In genomic region chr9:21560281-21560745, GRCh38 we compare ENCODE assay signal across 8 cellular contexts.
DNase-seq lines count a peak whose midpoint lies in the region; ATAC-seq and TF ChIP-seq lines count a peak whose summit lies in the region.

No MANE protein-coding gene starts in this region.

- no peaks in the 10 kb centered on the region for H3K9me3 ChIP-seq in duodenal mucosa (ENCODE audit: control insufficient read depth in 1 of 2, low read length in 2 of 2)
- H3K9me3 ChIP-seq in OCI-LY7 (ENCODE audit: low read length), result no peaks in the 10 kb centered on the region

- H3K9me2 ChIP-seq in OCI-LY7 (ENCODE audit: insufficient read depth, low read length), result no peaks in the 10 kb centered on the region

- peak overlapping the region; percentile 24 to 73 (median 70) for H3K4me3 Mint-ChIP-seq in IgD-negative memory B cell
- peak overlapping the region; percentile 83 for H3K4me3 Mint-ChIP-seq in natural killer cell treated with Interleukin-12 subunit alpha and Interleukin-12 subunit beta and Interleukin-15 and Interleukin-18, amount 100 ng/mL, for 72 hours

- H4K20me1 ChIP-seq in OCI-LY7 (ENCODE audit: insufficient read depth, low read length), result no peaks in the 10 kb centered on the region

- no peak overlapping the region for H3K27ac ChIP-seq in duodenal mucosa (ENCODE audit: low read depth, low read length)
- H3K27ac ChIP-seq in OCI-LY7 (ENCODE audit: low read depth, low read length, poor library complexity, severe bottlenecking), result no peak overlapping the region

- intact Hi-C loops in OCI-LY7 (cut with micrococcal nuclease; ENCODE audit: unreplicated experiment), result no loop called here

- no peak overlapping the region for H3K4me2 ChIP-seq in OCI-LY7 (ENCODE audit: low read length)

- no peaks in the 10 kb centered on the region for H3K4me1 ChIP-seq in duodenal mucosa (ENCODE audit: control insufficient read depth in 1 of 2, insufficient read depth in 2 of 2, low read length in 2 of 2)
- no peaks in the 10 kb centered on the region for H3K4me1 ChIP-seq in OCI-LY7 (ENCODE audit: insufficient read depth, low read length, poor library complexity, severe bottlenecking)

- POLR2A ChIA-PET in OCI-LY7 (lab: Charles Lee), result no interaction called here

- CTCF ChIA-PET in OCI-LY7 (lab: Charles Lee; ENCODE audit: unreplicated experiment), result no interaction called here

- no peak overlapping the region for H3K27ac Mint-ChIP-seq in IgD-negative memory B cell
- no peak overlapping the region for H3K27ac Mint-ChIP-seq in natural killer cell treated with Interleukin-12 subunit alpha and Interleukin-12 subunit beta and Interleukin-15 and Interleukin-18, amount 100 ng/mL, for 72 hours

- no TSS peak for BruUV-seq in OCI-LY7 (replicated peaks; lab: Mats Ljungman, UMichigan)

- H3K27me3 Mint-ChIP-seq in IgD-negative memory B cell, result peaks cover 27% of the 10 kb centered on the region
- H3K27me3 Mint-ChIP-seq in natural killer cell treated with Interleukin-12 subunit alpha and Interleukin-12 subunit beta and Interleukin-15 and Interleukin-18, amount 100 ng/mL, for 72 hours, result peaks cover 39 to 65% of the 10 kb centered on the region in 2 donors

- H3K4me1 Mint-ChIP-seq in IgD-negative memory B cell, result peaks cover 2 to 7% (median 7%) of the 10 kb centered on the region in 3 donors
- peaks cover 9 to 13% of the 10 kb centered on the region in 2 donors for H3K4me1 Mint-ChIP-seq in natural killer cell treated with Interleukin-12 subunit alpha and Interleukin-12 subunit beta and Interleukin-15 and Interleukin-18, amount 100 ng/mL, for 72 hours (ENCODE audit: low read depth in 2 of 2)

- no peak overlapping the region for H2AFZ ChIP-seq in OCI-LY7 (ENCODE audit: low read length)

- no peaks in the 10 kb centered on the region for H3K36me3 Mint-ChIP-seq in IgD-negative memory B cell
- H3K36me3 Mint-ChIP-seq in natural killer cell treated with Interleukin-12 subunit alpha and Interleukin-12 subunit beta and Interleukin-15 and Interleukin-18, amount 100 ng/mL, for 72 hours, result no peaks in the 10 kb centered on the region

- no peaks in the 10 kb centered on the region for H3K79me2 ChIP-seq in OCI-LY7 (ENCODE audit: insufficient read depth, low read depth, low read length)

- DNase-seq in AG10803 (ENCODE audit: low read depth), result no peak
- DNase-seq in natural killer cell treated with Interleukin-12 subunit alpha and Interleukin-12 subunit beta and Interleukin-15 and Interleukin-18, amount 100 ng/mL, for 72 hours (ENCODE audit: low spot score), result no peak
- no peak for DNase-seq in central memory CD4-positive, alpha-beta T cell
- DNase-seq in epidermal melanocyte (ENCODE audit: insufficient read length, low spot score), result no peak
- DNase-seq in NCI-H187 (lab: John Stamatoyannopoulos, UW), result no peak
- no peak for DNase-seq in OCI-LY7 (ENCODE audit: low spot score)

- no peaks in the 10 kb centered on the region for H3K9me3 Mint-ChIP-seq in IgD-negative memory B cell
- no peaks in the 10 kb centered on the region for H3K9me3 Mint-ChIP-seq in natural killer cell treated with Interleukin-12 subunit alpha and Interleukin-12 subunit beta and Interleukin-15 and Interleukin-18, amount 100 ng/mL, for 72 hours

- peak overlapping the region; percentile 58 to 65 for H3K9ac ChIP-seq in duodenal mucosa (ENCODE audit: low read depth in 1 of 2, low read length in 2 of 2)

- peak overlapping the region; percentile 76 for H3K4me3 ChIP-seq in AG10803 (ENCODE audit: low read length)
- peak overlapping the region; percentile 69 to 83 for H3K4me3 ChIP-seq in duodenal mucosa (ENCODE audit: low read depth in 1 of 2, low read length in 2 of 2)
- no peak overlapping the region for H3K4me3 ChIP-seq in OCI-LY7 (ENCODE audit: low read depth, low read length, poor library complexity, severe bottlenecking)

- TF ChIP-seq CTCF in AG10803 (conservative IDR thresholded peaks at IDR 0.05; ENCODE audit: low read length), result no peak
- TF ChIP-seq CTCF in OCI-LY7 (conservative IDR thresholded peaks at IDR 0.05; ENCODE audit: low read length), result no peak

- H3K27me3 ChIP-seq in duodenal mucosa (ENCODE audit: control insufficient read depth in 1 of 2, insufficient read depth in 2 of 2, low read length in 2 of 2), result peaks cover 13 to 16% of the 10 kb centered on the region in 2 donors

- ATAC-seq in natural killer cell treated with Interleukin-12 subunit alpha and Interleukin-12 subunit beta and Interleukin-15 and Interleukin-18, amount 100 ng/mL, for 72 hours, result peak in 1 of 2 donors; percentile 36

- H3K36me3 ChIP-seq in duodenal mucosa (ENCODE audit: control insufficient read depth in 1 of 2, insufficient read depth in 2 of 2, low read length in 2 of 2) (no peaks in the 10 kb centered on the region), OCI-LY7 (ENCODE audit: insufficient read depth, low read length) (no peaks in the 10 kb centered on the region)
